Comparison of ENCODE assay signal across 10 cellular contexts in genomic region chr5:83526289-83526688, GRCh38. TPM values are rescaled to one million over a fixed set of nuclear protein-coding genes. Genes with fewer than 3 reads are reported as not detected.
"Had no signal": no experiment of that assay in that cellular context is flagged by ENCODE, and none has a peak within 500 bp of the region (broad histone marks: within the 10 kb centered on the region; RNA-seq: fewer than 3 reads in every experiment).

No MANE protein-coding gene starts in this region.

- H3K27ac ChIP-seq: GM23248 had no signal

- H3K9me3 ChIP-seq: HAP-1 had no signal

- H3K36me3 ChIP-seq: HAP-1 had no signal

- H2AFZ ChIP-seq: GM23248 had no signal

- ATAC-seq: HCT116, K562 had no signal

- FAIRE-seq: K562 had no signal

- H3K9ac ChIP-seq: GM23248 had no signal

- H3K4me3 ChIP-seq: GM23248, HAP-1, K562 had no signal

- DNase-seq: GM23248, GOT3, H7, HFFc6, IMR-90, KG1 had no signal

RNA-seq across cellular contexts. Expression of gene VCAN, which starts 54.7 kb away (rescaled TPM):
- total RNA-seq: HT-29 had no signal
